In genomic region chr17:44384281-44384822, GRCh38 we compare ENCODE assay signal across 2 cellular contexts.
TF ChIP-seq lines count a peak whose summit lies in the region.

No MANE protein-coding gene starts in this region.

TF ChIP-seq in IMR-90, 13 proteins besides CTCF, POLR2A, EP300 and RAD21:
- no peak for TF ChIP-seq NFE2L2 (IDR thresholded peaks at IDR 0.05; ENCODE audit: low read depth, low read length)
- TF ChIP-seq MXI1 (IDR thresholded peaks at IDR 0.05; ENCODE audit: borderline replicate concordance, low read depth, low read length): no peak
- TF ChIP-seq CEBPB (IDR thresholded peaks at IDR 0.05; ENCODE audit: low read depth, low read length): no peak
- TF ChIP-seq FOS (IDR thresholded peaks at IDR 0.05; ENCODE audit: low read depth, low read length): no peak
- no peak for TF ChIP-seq CHD1 (IDR thresholded peaks at IDR 0.05; ENCODE audit: low read depth, low read length)
- no peak for TF ChIP-seq BHLHE40 (IDR thresholded peaks at IDR 0.05; ENCODE audit: low read depth, low read length)

TF ChIP-seq in endothelial cell of umbilical vein, 7 proteins besides CTCF, POLR2A, EP300 and RAD21:
- no peak for TF ChIP-seq GATA2 (IDR thresholded peaks at IDR 0.05; ENCODE audit: insufficient read depth, insufficient read length, low read depth, low read length)
- TF ChIP-seq JUN (IDR thresholded peaks at IDR 0.05; ENCODE audit: borderline replicate concordance, insufficient read depth, insufficient read length, low read depth): no peak
- no peak for TF ChIP-seq EZH2 (IDR thresholded peaks at IDR 0.05; ENCODE audit: borderline replicate concordance, low read depth, low read length, severe bottlenecking)
- TF ChIP-seq MYC (IDR thresholded peaks at IDR 0.05; ENCODE audit: low read depth, low read length): no peak
- no peak for TF ChIP-seq MAX (IDR thresholded peaks at IDR 0.05; ENCODE audit: insufficient read depth, insufficient read length)
- no peak for TF ChIP-seq POLR2AphosphoS5 (IDR thresholded peaks at IDR 0.05; ENCODE audit: insufficient read depth, low read depth, low read length)
- TF ChIP-seq FOS (IDR thresholded peaks at IDR 0.05; ENCODE audit: borderline replicate concordance, insufficient read depth, low read length): no peak
TF ChIP-seq in endothelial cell of umbilical vein: peak in this region for 0.
